13 cellular contexts compared by ENCODE assay signal in the genomic region with DNA sequence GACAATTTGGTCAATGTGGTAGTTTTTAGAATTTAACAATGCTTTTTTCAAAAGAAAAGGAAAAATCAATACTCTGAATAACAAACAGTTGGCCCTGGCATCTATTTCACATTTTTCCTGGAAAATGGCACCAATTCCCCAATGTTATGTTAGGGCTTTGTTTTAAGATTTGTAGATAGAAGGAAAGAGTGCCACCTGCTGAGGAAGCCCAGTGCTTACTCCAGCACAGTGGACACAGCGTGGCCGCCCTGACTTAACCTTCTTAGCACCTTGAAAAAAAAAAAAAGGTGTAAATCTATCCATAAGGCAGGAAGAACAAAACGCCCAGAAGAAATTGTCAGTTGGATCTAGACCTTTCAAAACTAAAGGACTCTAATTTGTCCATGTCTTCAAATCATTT.
DNase-seq lines count a peak whose midpoint lies in the region; ATAC-seq and TF ChIP-seq lines count a peak whose summit lies in the region.
"Had no signal": no experiment of that assay in that cellular context is flagged by ENCODE, and none has a peak within 500 bp of the region (broad histone marks: within the 10 kb centered on the region; RNA-seq: fewer than 3 reads in every experiment).

No MANE protein-coding gene starts in this region.

- WGBS in mesendoderm (ENCODE audit: extremely low coverage, insufficient coverage, low lambda C conversion rate) = no CpG with 5 or more reads among the region's 3 CpGs

- no peaks in the 10 kb centered on the region for H3K36me3 ChIP-seq in mesendoderm (ENCODE audit: control insufficient read depth, insufficient read depth, low read length)
- H3K36me3 ChIP-seq: sigmoid colon had no signal

- H3K27me3 ChIP-seq in mesendoderm (ENCODE audit: insufficient read depth, low read length, poor library complexity) = no peaks in the 10 kb centered on the region
- H3K27me3 ChIP-seq: sigmoid colon had no signal

- TF ChIP-seq CTCF in LNCaP clone FGC (IDR thresholded peaks at IDR 0.05; ENCODE audit: control insufficient read depth, extremely low read depth, insufficient read depth) (peak; percentile 79), brain (conservative IDR thresholded peaks at IDR 0.05) (peak; percentile 33 to 34)

- H4K5ac ChIP-seq in mesendoderm (ENCODE audit: low read length) = no peak overlapping the region

- H3K18ac ChIP-seq in mesendoderm (ENCODE audit: low read length) = no peak overlapping the region

- H3K4me3 Mint-ChIP-seq in brain = no peak overlapping the region
- H3K4me3 Mint-ChIP-seq: activated naive CD8-positive, alpha-beta T cell treated with anti-CD3 and anti-CD28 coated beads, Interleukin-2, amount 50 U/mL, for 24 hours had no signal

- no peak overlapping the region for H2BK5ac ChIP-seq in mesendoderm (ENCODE audit: low read length)

- no peak overlapping the region for H3K4ac ChIP-seq in mesendoderm (ENCODE audit: low read depth, low read length)

- no peaks in the 10 kb centered on the region for H3K36me3 Mint-ChIP-seq in brain

- H2BK15ac ChIP-seq in mesendoderm (replicated peaks; ENCODE audit: low read depth) = no peak overlapping the region

- H3K4me1 Mint-ChIP-seq in brain = no peaks in the 10 kb centered on the region
- H3K4me1 Mint-ChIP-seq: activated naive CD8-positive, alpha-beta T cell treated with anti-CD3 and anti-CD28 coated beads, Interleukin-2, amount 50 U/mL, for 24 hours had no signal

- no peak overlapping the region for H3K23ac ChIP-seq in mesendoderm (ENCODE audit: low read length)

- in situ Hi-C loops in Caki2 (cut with HindIII; ENCODE audit: low pct_unique_long_range_greater_than_20kb, low sequenced_read_pairs) = no loop called here

- no peak overlapping the region for H2BK120ac ChIP-seq in mesendoderm (ENCODE audit: low read depth, low read length)

- DNase-seq in Caki2 (ENCODE audit: low read depth) = peak; percentile 28
- DNase-seq in LNCaP clone FGC (ENCODE audit: low read depth) = no peak
- peak; percentile 69 for DNase-seq in mesendoderm
- DNase-seq in stimulated activated CD4-positive, alpha-beta T cell treated with anti-CD3 and anti-CD28 coated beads, Interleukin-2, amount 100 ng/mL, for 24 hours = no peak
- no peak for DNase-seq in stimulated activated CD4-positive, alpha-beta T cell treated with anti-CD3 and anti-CD28 coated beads, Interleukin-2, amount 100 ng/mL, for 48 hours
- DNase-seq in stimulated activated CD4-positive, alpha-beta T cell treated with anti-CD3 and anti-CD28 coated beads, Interleukin-12 subunit alpha, Interleukin-12 subunit beta, amount 100 ng/mL, for 4 hours = no peak
- DNase-seq: activated CD4-positive, alpha-beta T cell treated with anti-CD3 and anti-CD28 coated beads, Interleukin-2, amount 50 U/mL, for 48 hours; activated naive CD8-positive, alpha-beta T cell treated with anti-CD3 and anti-CD28 coated beads, Interleukin-2, amount 50 U/mL, for 24 hours; SIG-M5; sigmoid colon had no signal

- H3K4me2 ChIP-seq in mesendoderm (ENCODE audit: low read length) = no peak overlapping the region

- no peaks in the 10 kb centered on the region for H3K79me2 ChIP-seq in mesendoderm (ENCODE audit: control insufficient read depth, insufficient read depth, low read length)

- H3K4me3 ChIP-seq in LNCaP clone FGC (ENCODE audit: low read depth, low read length) (no peak overlapping the region), mesendoderm (ENCODE audit: low read length) (no peak overlapping the region)
- H3K4me3 ChIP-seq: sigmoid colon had no signal

- H3K56ac ChIP-seq in mesendoderm (ENCODE audit: low read length) = no peak overlapping the region

- no peak overlapping the region for H3K9ac ChIP-seq in mesendoderm (ENCODE audit: low read length)

- H2AK5ac ChIP-seq in mesendoderm (ENCODE audit: low read length) = no peak overlapping the region

- no peak overlapping the region for H4K8ac ChIP-seq in mesendoderm (ENCODE audit: low read depth, low read length)

- ATAC-seq in HG03432 (IDR thresholded peaks at IDR 0.05; ENCODE audit: unreplicated experiment) = no peak
- ATAC-seq: activated naive CD8-positive, alpha-beta T cell treated with anti-CD3 and anti-CD28 coated beads, Interleukin-2, amount 50 U/mL, for 24 hours; esophagus mucosa had no signal

- no peak overlapping the region for H3K27ac Mint-ChIP-seq in brain
- H3K27ac Mint-ChIP-seq: activated naive CD8-positive, alpha-beta T cell treated with anti-CD3 and anti-CD28 coated beads, Interleukin-2, amount 50 U/mL, for 24 hours had no signal

- no peaks in the 10 kb centered on the region for H3K4me1 ChIP-seq in mesendoderm (ENCODE audit: control insufficient read depth, low read depth, low read length)
- H3K4me1 ChIP-seq: sigmoid colon had no signal

- H3K79me1 ChIP-seq in mesendoderm (ENCODE audit: low read length) = no peaks in the 10 kb centered on the region

- peaks cover 0 to 43% (median 0%) of the 10 kb centered on the region in 5 experiments for H3K9me3 Mint-ChIP-seq in brain

- H3K27ac ChIP-seq in mesendoderm (ENCODE audit: low read depth, low read length) = no peak overlapping the region
- H3K27ac ChIP-seq: sigmoid colon had no signal

- H3K27me3 Mint-ChIP-seq in brain = no peaks in the 10 kb centered on the region
- H3K27me3 Mint-ChIP-seq: activated naive CD8-positive, alpha-beta T cell treated with anti-CD3 and anti-CD28 coated beads, Interleukin-2, amount 50 U/mL, for 24 hours had no signal

Comparison
In these comparisons a context has a peak if more than half of its experiments do, and no peak if none do; other contexts are left out.
1. DNase-seq: peak in Caki2 (single experiment) and mesendoderm (single experiment); none in LNCaP clone FGC (single experiment), stimulated activated CD4-positive, alpha-beta T cell treated with anti-CD3 and anti-CD28 coated beads, Interleukin-2, amount 100 ng/mL, for 24 hours (0 of 2), stimulated activated CD4-positive, alpha-beta T cell treated with anti-CD3 and anti-CD28 coated beads, Interleukin-2, amount 100 ng/mL, for 48 hours (0 of 2) and stimulated activated CD4-positive, alpha-beta T cell treated with anti-CD3 and anti-CD28 coated beads, Interleukin-12 subunit alpha, Interleukin-12 subunit beta, amount 100 ng/mL, for 4 hours (single experiment).